Comparison of ENCODE assay signal across 10 cellular contexts in genomic region chr2:98478861-98479770, GRCh38. TPM values are rescaled to one million over a fixed set of nuclear protein-coding genes. Genes with fewer than 3 reads are reported as not detected.
DNase-seq lines count a peak whose midpoint lies in the region; ATAC-seq and TF ChIP-seq lines count a peak whose summit lies in the region.
"Had no signal": no experiment of that assay in that cellular context is flagged by ENCODE, and none has a peak within 500 bp of the region (broad histone marks: within the 10 kb centered on the region; RNA-seq: fewer than 3 reads in every experiment).

No MANE protein-coding gene starts in this region.

- CTCF ChIA-PET in naive thymus-derived CD4-positive, alpha-beta T cell (lab: Charles Lee): interaction anchor here (0.9 to 5.0 kb wide), 8 partner anchors 8 to 91 kb away, joined by 3 to 28 read pairs (median 4); no protein-coding TSS in a partner anchor

- H3K27me3 Mint-ChIP-seq in naive thymus-derived CD4-positive, alpha-beta T cell: no peaks in the 10 kb centered on the region

- peak; percentile 16 for DNase-seq in GF-D8 (lab: John Stamatoyannopoulos, UW)
- DNase-seq in NB4 (ENCODE audit: low read depth): peak; percentile 68
- DNase-seq in activated naive CD4-positive, alpha-beta T cell treated with anti-CD3 and anti-CD28 coated beads, Interleukin-2, amount 50 U/mL, for 72 hours (ENCODE audit: low spot score in 2 of 2): no peak
- DNase-seq in naive thymus-derived CD4-positive, alpha-beta T cell: peak in 3 of 9 donors; percentile 32 to 44 (median 38)
- no peak for DNase-seq in SK-N-DZ (ENCODE audit: low spot score)
- DNase-seq in germinal center (ENCODE audit: low spot score): no peak
- no peak for DNase-seq in HuH-7 (ENCODE audit: low spot score)

- H3K36me3 ChIP-seq in naive thymus-derived CD4-positive, alpha-beta T cell (ENCODE audit: control insufficient read depth in 2 of 3, insufficient read depth in 3 of 3, low read length in 3 of 3): peaks cover 0 to 5% (median 0%) of the 10 kb centered on the region in 3 experiments
- H3K36me3 ChIP-seq: cardiac muscle cell had no signal

- H3K9me3 Mint-ChIP-seq in activated naive CD4-positive, alpha-beta T cell treated with anti-CD3 and anti-CD28 coated beads, Interleukin-2, amount 50 U/mL, for 72 hours: no peaks in the 10 kb centered on the region
- no peaks in the 10 kb centered on the region for H3K9me3 Mint-ChIP-seq in naive thymus-derived CD4-positive, alpha-beta T cell

- no peak for TF ChIP-seq POLR2A in NB4 (IDR thresholded peaks at IDR 0.05; ENCODE audit: extremely low read depth, insufficient read length)

- H3K27ac ChIP-seq in naive thymus-derived CD4-positive, alpha-beta T cell (ENCODE audit: low read depth, low read length): peak overlapping the region; percentile 64
- H3K27ac ChIP-seq: cardiac muscle cell, hepatocyte had no signal

- H3K27me3 ChIP-seq in naive thymus-derived CD4-positive, alpha-beta T cell (ENCODE audit: control insufficient read depth in 2 of 2, insufficient read depth in 2 of 2, low read length in 2 of 2): no peaks in the 10 kb centered on the region
- H3K27me3 ChIP-seq: cardiac muscle cell, hepatocyte had no signal

- peaks cover 87 to 97% of the 10 kb centered on the region in 2 donors for H3K4me1 ChIP-seq in naive thymus-derived CD4-positive, alpha-beta T cell (ENCODE audit: control insufficient read depth in 2 of 2, insufficient read depth in 2 of 2, low read length in 2 of 2)

- TF ChIP-seq CTCF in NB4 (IDR thresholded peaks at IDR 0.05; ENCODE audit: low read depth, low read length): no peak

- H3K4me3 Mint-ChIP-seq in naive thymus-derived CD4-positive, alpha-beta T cell: peak overlapping the region; percentile 62 to 82 (median 76)

- intact Hi-C loops in naive thymus-derived CD4-positive, alpha-beta T cell (cut with micrococcal nuclease): loop anchor here in 1 of 2 donors (1.0 to 2.0 kb wide), 3 partner anchors 12 to 66 kb away; partner anchors contain the start of gene INPP4A

- peaks cover 80 to 100% (median 97%) of the 10 kb centered on the region in 7 donors for H3K4me1 Mint-ChIP-seq in naive thymus-derived CD4-positive, alpha-beta T cell

- no peaks in the 10 kb centered on the region for H3K9me3 ChIP-seq in naive thymus-derived CD4-positive, alpha-beta T cell (ENCODE audit: control insufficient read depth in 2 of 3, low read length in 3 of 3)

- POLR2A ChIA-PET in naive thymus-derived CD4-positive, alpha-beta T cell (lab: Charles Lee): interaction anchor here (0.6 to 10.8 kb wide), 11 partner anchors 9 to 278 kb away, joined by 3 to 99 read pairs (median 3); no protein-coding TSS in a partner anchor

- peak overlapping the region; percentile 84 to 91 for H3K27ac Mint-ChIP-seq in activated naive CD4-positive, alpha-beta T cell treated with anti-CD3 and anti-CD28 coated beads, Interleukin-2, amount 50 U/mL, for 72 hours
- peak overlapping the region; percentile 81 to 95 (median 91) for H3K27ac Mint-ChIP-seq in naive thymus-derived CD4-positive, alpha-beta T cell

- ATAC-seq in activated naive CD4-positive, alpha-beta T cell treated with anti-CD3 and anti-CD28 coated beads, Interleukin-2, amount 50 U/mL, for 72 hours: peak; percentile 11 to 21
- peak; percentile 60 for ATAC-seq in naive thymus-derived CD4-positive, alpha-beta T cell
- no peak for ATAC-seq in esophagus mucosa

- H3K36me3 Mint-ChIP-seq in activated naive CD4-positive, alpha-beta T cell treated with anti-CD3 and anti-CD28 coated beads, Interleukin-2, amount 50 U/mL, for 72 hours: no peaks in the 10 kb centered on the region
- peaks cover 0 to 31% (median 4%) of the 10 kb centered on the region in 5 donors for H3K36me3 Mint-ChIP-seq in naive thymus-derived CD4-positive, alpha-beta T cell

- no peak overlapping the region for H3K4me3 ChIP-seq in NB4 (ENCODE audit: low read depth, low read length)
- H3K4me3 ChIP-seq in naive thymus-derived CD4-positive, alpha-beta T cell (ENCODE audit: low read length): peak overlapping the region; percentile 8
- H3K4me3 ChIP-seq: cardiac muscle cell, hepatocyte had no signal

RNA-seq across cellular contexts. Expression of gene INPP4A, which starts 34.5 kb away (rescaled TPM):
- 10 to 100 TPM; 46.6 to 48.1 TPM for total RNA-seq in activated naive CD4-positive, alpha-beta T cell treated with anti-CD3 and anti-CD28 coated beads, Interleukin-2, amount 50 U/mL, for 72 hours
- total RNA-seq in naive thymus-derived CD4-positive, alpha-beta T cell: 100 to 1,000 TPM; 126 to 165 (median 157) TPM
- polyA plus RNA-seq in naive thymus-derived CD4-positive, alpha-beta T cell: 10 to 100 TPM; 51.4 to 75.4 TPM
- 15.9 and 17.4 TPM in 2 replicates for polyA plus RNA-seq in SK-N-DZ (2014; cell fraction: cytosol; rRNA removed)
- 18.6 and 39.3 TPM in 2 replicates for polyA plus RNA-seq in SK-N-DZ (2014; cell fraction: nucleus; rRNA removed)
- total RNA-seq in esophagus mucosa: 8.2 TPM

Comparison
In these comparisons a context has a peak if more than half of its experiments do, and no peak if none do; other contexts are left out.
1. DNase-seq: peak in GF-D8 (single experiment) and NB4 (single experiment); none in activated naive CD4-positive, alpha-beta T cell treated with anti-CD3 and anti-CD28 coated beads, Interleukin-2, amount 50 U/mL, for 72 hours (0 of 2), SK-N-DZ (single experiment), germinal center (single experiment) and HuH-7 (single experiment).